Comparison of ENCODE assay signal across 8 cellular contexts in the genomic region with DNA sequence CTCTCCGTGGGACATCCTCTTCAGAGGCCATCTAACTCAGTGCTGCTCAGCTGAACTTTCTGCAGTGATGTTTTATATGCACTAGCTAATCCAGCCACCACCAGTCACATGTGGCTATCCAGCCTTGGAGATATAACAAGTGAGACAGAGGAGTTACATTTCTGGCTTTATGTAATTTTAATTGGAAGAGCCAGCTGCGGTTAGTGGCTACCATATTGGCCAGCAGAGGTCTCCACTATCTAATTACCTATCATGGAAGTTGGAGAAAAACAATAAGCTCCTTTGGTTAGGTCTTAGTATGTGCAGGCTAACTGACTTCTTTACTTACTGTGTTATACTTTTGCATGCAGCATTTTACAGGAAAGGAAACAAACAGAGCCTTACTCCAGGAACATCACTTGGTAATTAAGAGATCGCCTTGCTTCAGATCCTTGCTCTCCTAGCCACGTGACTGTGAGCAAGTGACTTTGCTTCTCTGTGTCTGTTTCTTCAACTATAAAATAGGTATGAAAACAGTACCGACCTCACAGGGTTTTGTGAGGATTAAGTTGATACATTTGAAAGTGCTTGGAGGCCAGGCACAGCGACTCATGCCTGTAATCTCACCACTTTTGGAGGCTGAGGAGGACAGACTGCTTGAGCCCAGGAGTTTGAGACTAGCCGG. TPM values are rescaled to one million over a fixed set of nuclear protein-coding genes. Genes with fewer than 3 reads are reported as not detected.
DNase-seq lines count a peak whose midpoint lies in the region; ATAC-seq and TF ChIP-seq lines count a peak whose summit lies in the region.

No MANE protein-coding gene starts in this region.

- no peaks in the 10 kb centered on the region for H3K36me3 ChIP-seq in gastroesophageal sphincter

- no peak overlapping the region for H3K27ac ChIP-seq in gastroesophageal sphincter

- WGBS in gastroesophageal sphincter (ENCODE audit: low coverage in 1 of 2), 2 donors = 32 to 40% methylated on average over 7 of the region's 7 CpGs

- DNase-seq in DMS79 treated with DMSO at 0.1 percent for 48 hours (lab: John Stamatoyannopoulos, UW) (peak; percentile 60), DMS79 (lab: John Stamatoyannopoulos, UW) (no peak), Kasumi-1 (lab: John Stamatoyannopoulos, UW) (peak; percentile 66 to 72), renal cortical epithelial cell (ENCODE audit: low read depth) (peak; percentile 51)
- DNase-seq in activated CD4-positive, CD25-positive, alpha-beta regulatory T cell treated with anti-CD3 and anti-CD28 coated beads, Interleukin-2, amount 50 U/mL, for 72 hours = no peak
- no peak for DNase-seq in activated CD4-positive, alpha-beta T cell treated with anti-CD3 and anti-CD28 coated beads, Interleukin-2, amount 50 U/mL, for 4 hours

- no peak for TF ChIP-seq EP300 in gastroesophageal sphincter (IDR thresholded peaks at IDR 0.05)

- peaks cover 93% of the 10 kb centered on the region for H3K27me3 ChIP-seq in gastroesophageal sphincter

- peaks cover 0 to 31% (median 3%) of the 10 kb centered on the region in 3 donors for H3K4me1 ChIP-seq in gastroesophageal sphincter

- no peak for TF ChIP-seq POLR2A in gastroesophageal sphincter (IDR thresholded peaks at IDR 0.05)

- ATAC-seq in SK-N-SH treated with all-trans-retinoic acid at 6 μM for 48 hours (peak; percentile 69), gastroesophageal sphincter (no peak)

- peak in 3 of 4 experiments; percentile 31 to 57 (median 43) for TF ChIP-seq CTCF in gastroesophageal sphincter (IDR thresholded peaks at IDR 0.05)

- H3K4me3 ChIP-seq in gastroesophageal sphincter = no peak overlapping the region

- H3K9me3 ChIP-seq in gastroesophageal sphincter = no peaks in the 10 kb centered on the region

TF ChIP-seq in SK-N-SH treated with all-trans-retinoic acid at 6 μM for 48 hours, 23 proteins besides CTCF, POLR2A, EP300 and RAD21:
- TF ChIP-seq ZNF8 (CRISPR knock-in tag; IDR thresholded peaks at IDR 0.05) (no peak), ARNTL (CRISPR knock-in tag; IDR thresholded peaks at IDR 0.05; ENCODE audit: borderline replicate concordance, low read depth) (no peak), ZFP3 (CRISPR knock-in tag; IDR thresholded peaks at IDR 0.05) (no peak), CSDC2 (CRISPR knock-in tag; IDR thresholded peaks at IDR 0.05) (no peak), ZC3H10 (CRISPR knock-in tag; IDR thresholded peaks at IDR 0.05) (no peak), TCF4 (CRISPR knock-in tag; IDR thresholded peaks at IDR 0.05; ENCODE audit: borderline replicate concordance) (no peak), PPARA (CRISPR knock-in tag; IDR thresholded peaks at IDR 0.05; ENCODE audit: borderline replicate concordance) (no peak), SNAI2 (CRISPR knock-in tag; IDR thresholded peaks at IDR 0.05) (no peak), BACH2 (CRISPR knock-in tag; IDR thresholded peaks at IDR 0.05; ENCODE audit: borderline replicate concordance) (no peak), ZFP30 (CRISPR knock-in tag; IDR thresholded peaks at IDR 0.05) (no peak), GLIS3 (CRISPR knock-in tag; IDR thresholded peaks at IDR 0.05) (no peak), TOX (CRISPR knock-in tag; IDR thresholded peaks at IDR 0.05; ENCODE audit: borderline replicate concordance) (no peak)
- TF ChIP-seq, protein P1, sequence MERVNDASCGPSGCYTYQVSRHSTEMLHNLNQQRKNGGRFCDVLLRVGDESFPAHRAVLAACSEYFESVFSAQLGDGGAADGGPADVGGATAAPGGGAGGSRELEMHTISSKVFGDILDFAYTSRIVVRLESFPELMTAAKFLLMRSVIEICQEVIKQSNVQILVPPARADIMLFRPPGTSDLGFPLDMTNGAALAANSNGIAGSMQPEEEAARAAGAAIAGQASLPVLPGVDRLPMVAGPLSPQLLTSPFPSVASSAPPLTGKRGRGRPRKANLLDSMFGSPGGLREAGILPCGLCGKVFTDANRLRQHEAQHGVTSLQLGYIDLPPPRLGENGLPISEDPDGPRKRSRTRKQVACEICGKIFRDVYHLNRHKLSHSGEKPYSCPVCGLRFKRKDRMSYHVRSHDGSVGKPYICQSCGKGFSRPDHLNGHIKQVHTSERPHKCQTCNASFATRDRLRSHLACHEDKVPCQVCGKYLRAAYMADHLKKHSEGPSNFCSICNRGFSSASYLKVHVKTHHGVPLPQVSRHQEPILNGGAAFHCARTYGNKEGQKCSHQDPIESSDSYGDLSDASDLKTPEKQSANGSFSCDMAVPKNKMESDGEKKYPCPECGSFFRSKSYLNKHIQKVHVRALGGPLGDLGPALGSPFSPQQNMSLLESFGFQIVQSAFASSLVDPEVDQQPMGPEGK (CRISPR knock-in tag; IDR thresholded peaks at IDR 0.05; ENCODE audit: borderline replicate concordance) = no peak
- TF ChIP-seq, protein P2, sequence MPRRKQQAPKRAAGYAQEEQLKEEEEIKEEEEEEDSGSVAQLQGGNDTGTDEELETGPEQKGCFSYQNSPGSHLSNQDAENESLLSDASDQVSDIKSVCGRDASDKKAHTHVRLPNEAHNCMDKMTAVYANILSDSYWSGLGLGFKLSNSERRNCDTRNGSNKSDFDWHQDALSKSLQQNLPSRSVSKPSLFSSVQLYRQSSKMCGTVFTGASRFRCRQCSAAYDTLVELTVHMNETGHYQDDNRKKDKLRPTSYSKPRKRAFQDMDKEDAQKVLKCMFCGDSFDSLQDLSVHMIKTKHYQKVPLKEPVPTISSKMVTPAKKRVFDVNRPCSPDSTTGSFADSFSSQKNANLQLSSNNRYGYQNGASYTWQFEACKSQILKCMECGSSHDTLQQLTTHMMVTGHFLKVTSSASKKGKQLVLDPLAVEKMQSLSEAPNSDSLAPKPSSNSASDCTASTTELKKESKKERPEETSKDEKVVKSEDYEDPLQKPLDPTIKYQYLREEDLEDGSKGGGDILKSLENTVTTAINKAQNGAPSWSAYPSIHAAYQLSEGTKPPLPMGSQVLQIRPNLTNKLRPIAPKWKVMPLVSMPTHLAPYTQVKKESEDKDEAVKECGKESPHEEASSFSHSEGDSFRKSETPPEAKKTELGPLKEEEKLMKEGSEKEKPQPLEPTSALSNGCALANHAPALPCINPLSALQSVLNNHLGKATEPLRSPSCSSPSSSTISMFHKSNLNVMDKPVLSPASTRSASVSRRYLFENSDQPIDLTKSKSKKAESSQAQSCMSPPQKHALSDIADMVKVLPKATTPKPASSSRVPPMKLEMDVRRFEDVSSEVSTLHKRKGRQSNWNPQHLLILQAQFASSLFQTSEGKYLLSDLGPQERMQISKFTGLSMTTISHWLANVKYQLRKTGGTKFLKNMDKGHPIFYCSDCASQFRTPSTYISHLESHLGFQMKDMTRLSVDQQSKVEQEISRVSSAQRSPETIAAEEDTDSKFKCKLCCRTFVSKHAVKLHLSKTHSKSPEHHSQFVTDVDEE (CRISPR knock-in tag; IDR thresholded peaks at IDR 0.05) = no peak
- TF ChIP-seq, protein P3, sequence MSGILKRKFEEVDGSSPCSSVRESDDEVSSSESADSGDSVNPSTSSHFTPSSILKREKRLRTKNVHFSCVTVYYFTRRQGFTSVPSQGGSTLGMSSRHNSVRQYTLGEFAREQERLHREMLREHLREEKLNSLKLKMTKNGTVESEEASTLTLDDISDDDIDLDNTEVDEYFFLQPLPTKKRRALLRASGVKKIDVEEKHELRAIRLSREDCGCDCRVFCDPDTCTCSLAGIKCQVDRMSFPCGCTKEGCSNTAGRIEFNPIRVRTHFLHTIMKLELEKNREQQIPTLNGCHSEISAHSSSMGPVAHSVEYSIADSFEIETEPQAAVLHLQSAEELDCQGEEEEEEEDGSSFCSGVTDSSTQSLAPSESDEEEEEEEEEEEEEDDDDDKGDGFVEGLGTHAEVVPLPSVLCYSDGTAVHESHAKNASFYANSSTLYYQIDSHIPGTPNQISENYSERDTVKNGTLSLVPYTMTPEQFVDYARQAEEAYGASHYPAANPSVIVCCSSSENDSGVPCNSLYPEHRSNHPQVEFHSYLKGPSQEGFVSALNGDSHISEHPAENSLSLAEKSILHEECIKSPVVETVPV (CRISPR knock-in tag; IDR thresholded peaks at IDR 0.05) = no peak
- TF ChIP-seq, protein P4, sequence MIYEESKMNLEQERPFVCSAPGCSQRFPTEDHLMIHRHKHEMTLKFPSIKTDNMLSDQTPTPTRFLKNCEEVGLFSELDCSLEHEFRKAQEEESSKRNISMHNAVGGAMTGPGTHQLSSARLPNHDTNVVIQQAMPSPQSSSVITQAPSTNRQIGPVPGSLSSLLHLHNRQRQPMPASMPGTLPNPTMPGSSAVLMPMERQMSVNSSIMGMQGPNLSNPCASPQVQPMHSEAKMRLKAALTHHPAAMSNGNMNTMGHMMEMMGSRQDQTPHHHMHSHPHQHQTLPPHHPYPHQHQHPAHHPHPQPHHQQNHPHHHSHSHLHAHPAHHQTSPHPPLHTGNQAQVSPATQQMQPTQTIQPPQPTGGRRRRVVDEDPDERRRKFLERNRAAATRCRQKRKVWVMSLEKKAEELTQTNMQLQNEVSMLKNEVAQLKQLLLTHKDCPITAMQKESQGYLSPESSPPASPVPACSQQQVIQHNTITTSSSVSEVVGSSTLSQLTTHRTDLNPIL (CRISPR knock-in tag; IDR thresholded peaks at IDR 0.05; ENCODE audit: low read depth) = no peak

RNA-seq across cellular contexts. Expression of a gene that starts 1.6 kb away (rescaled TPM):
- total RNA-seq in gastroesophageal sphincter (1 to 10 TPM in 3 of 4 donors, not detected in 1; 1.7 to 6.7 (median 4.1) TPM), renal cortical epithelial cell (0.60 and 17.4 TPM in 2 replicates)

RNA-seq across cellular contexts. Expression of a gene that starts 5.3 kb away (rescaled TPM):
- 10 to 100 TPM in 1 of 4 donors, under 1 TPM in 1, not detected in 2; 0.78 to 12.3 TPM for total RNA-seq in gastroesophageal sphincter
- total RNA-seq in renal cortical epithelial cell = not detected in 2 replicates

RNA-seq across cellular contexts. Expression of a gene that starts 13.7 kb away (rescaled TPM):
- total RNA-seq in gastroesophageal sphincter (1 to 10 TPM in 1 of 4 donors, under 1 TPM in 2, not detected in 1; 0.40 to 1.2 (median 0.54) TPM), renal cortical epithelial cell (not detected in 2 replicates)

RNA-seq across cellular contexts. Expression of a gene that starts 19.7 kb away (rescaled TPM):
- total RNA-seq in gastroesophageal sphincter (1 to 10 TPM in 2 of 4 donors, not detected in 2; 2.3 to 4.6 TPM), renal cortical epithelial cell (5.4 TPM in 1 of 2 replicates, not detected in the other)

RNA-seq across cellular contexts. Expression of a gene that starts 37.4 kb away (rescaled TPM):
- total RNA-seq in gastroesophageal sphincter (10 to 100 TPM in 1 of 4 donors, under 1 TPM in 1, not detected in 2; 0.31 to 16.7 TPM), renal cortical epithelial cell (0.30 and 10.8 TPM in 2 replicates)

Comparison
In these comparisons a context has a peak if more than half of its experiments do, and no peak if none do; other contexts are left out.
1. DNase-seq: peak in DMS79 treated with DMSO at 0.1 percent for 48 hours (single experiment), Kasumi-1 (2 of 2) and renal cortical epithelial cell (single experiment); none in DMS79 (single experiment), activated CD4-positive, CD25-positive, alpha-beta regulatory T cell treated with anti-CD3 and anti-CD28 coated beads, Interleukin-2, amount 50 U/mL, for 72 hours (single experiment) and activated CD4-positive, alpha-beta T cell treated with anti-CD3 and anti-CD28 coated beads, Interleukin-2, amount 50 U/mL, for 4 hours (0 of 2).